In the genomic region with DNA sequence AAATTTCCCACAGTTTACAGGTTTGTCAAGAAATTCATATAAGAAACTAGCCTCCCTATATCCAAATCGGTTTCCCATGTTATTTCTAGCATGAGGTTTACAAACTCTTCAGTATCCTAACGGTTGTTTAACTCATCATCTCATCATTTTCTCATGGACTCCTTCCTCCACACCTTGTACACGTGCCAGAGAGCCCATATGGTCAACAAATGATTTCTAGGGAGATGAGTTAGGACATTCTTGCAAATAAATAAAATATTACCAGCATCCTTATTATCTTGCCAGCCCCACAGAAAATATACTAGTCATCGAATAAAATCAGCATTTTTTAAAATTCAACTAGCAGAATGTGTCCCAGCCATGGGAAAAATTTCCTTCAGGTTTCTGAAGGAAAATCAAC, we compare ENCODE assay signal across 25 cellular contexts.
DNase-seq lines count a peak whose midpoint lies in the region; ATAC-seq and TF ChIP-seq lines count a peak whose summit lies in the region.
"Had no signal": no experiment of that assay in that cellular context is flagged by ENCODE, and none has a peak within 500 bp of the region (broad histone marks: within the 10 kb centered on the region; RNA-seq: fewer than 3 reads in every experiment).

No MANE protein-coding gene starts in this region.

- DNase-seq in AG08395 (ENCODE audit: low spot score) (peak; percentile 40), DMS 273 treated with DMSO at 0.1 percent for 48 hours (lab: John Stamatoyannopoulos, UW) (peak; percentile 39), MG63 (peak; percentile 23), fibroblast of mammary gland (ENCODE audit: low read depth) (peak; percentile 92), cardiac septum (ENCODE audit: low spot score) (no peak), ureter (ENCODE audit: low spot score) (no peak), DMS114 treated with DMSO at 0.1 percent for 48 hours (lab: John Stamatoyannopoulos, UW; ENCODE audit: unreplicated experiment) (no peak)
- DNase-seq: activated CD4-positive, alpha-beta memory T cell treated with anti-CD3 and anti-CD28 coated beads for 36 hours; activated effector memory CD4-positive, alpha-beta T cell treated with anti-CD3 and anti-CD28 coated beads, Interleukin-2, amount 50 U/mL, for 16 hours; CD4-positive, alpha-beta T cell; colonic mucosa; DMS79; effector memory CD8-positive, alpha-beta T cell; heart right ventricle; natural killer cell; NCI-H1417 treated with DMSO at 0.1 percent for 48 hours; NCI-H524 treated with DMSO at 0.1 percent for 48 hours; retina; stimulated activated CD4-positive, alpha-beta T cell treated with anti-CD3 and anti-CD28 coated beads, Interleukin-4, amount 100 ng/mL, for 24 hours had no signal

- intact Hi-C loops in cardiac septum (cut with DNase I): no loop called here

- no peaks in the 10 kb centered on the region for H3K36me3 ChIP-seq in MG63
- H3K36me3 ChIP-seq: colonic mucosa, heart right ventricle had no signal

- H3K4me3 ChIP-seq in MG63 (no peak overlapping the region), fibroblast of mammary gland (ENCODE audit: control insufficient read depth, low read depth, low read length) (no peak overlapping the region)
- H3K4me3 ChIP-seq: colonic mucosa, GM23338, heart right ventricle, tibial nerve had no signal

- no peaks in the 10 kb centered on the region for H3K27me3 ChIP-seq in MG63
- H3K27me3 ChIP-seq: colonic mucosa, heart right ventricle, tibial nerve had no signal

- TF ChIP-seq CTCF in fibroblast of mammary gland (conservative IDR thresholded peaks at IDR 0.05; ENCODE audit: control insufficient read depth, insufficient read depth, low read depth, low read length): no peak

- peaks cover 6% of the 10 kb centered on the region for H3K9me3 ChIP-seq in MG63
- H3K9me3 ChIP-seq: colonic mucosa had no signal

- ATAC-seq in GM21786 (IDR thresholded peaks at IDR 0.05; ENCODE audit: unreplicated experiment): no peak
- ATAC-seq: effector memory CD8-positive, alpha-beta T cell; GM23338; heart right ventricle; HepG2; left lobe of liver; natural killer cell; SK-N-SH treated with all-trans-retinoic acid at 6 μM for 48 hours had no signal

Comparison
In these comparisons a context has a peak if more than half of its experiments do, and no peak if none do; other contexts are left out.
1. DNase-seq: peak in AG08395 (single experiment), DMS 273 treated with DMSO at 0.1 percent for 48 hours (single experiment), MG63 (single experiment) and fibroblast of mammary gland (single experiment); none in cardiac septum (single experiment), ureter (single experiment) and DMS114 treated with DMSO at 0.1 percent for 48 hours (single experiment).